ENCODE assay signal across 8 cellular contexts in the genomic region with DNA sequence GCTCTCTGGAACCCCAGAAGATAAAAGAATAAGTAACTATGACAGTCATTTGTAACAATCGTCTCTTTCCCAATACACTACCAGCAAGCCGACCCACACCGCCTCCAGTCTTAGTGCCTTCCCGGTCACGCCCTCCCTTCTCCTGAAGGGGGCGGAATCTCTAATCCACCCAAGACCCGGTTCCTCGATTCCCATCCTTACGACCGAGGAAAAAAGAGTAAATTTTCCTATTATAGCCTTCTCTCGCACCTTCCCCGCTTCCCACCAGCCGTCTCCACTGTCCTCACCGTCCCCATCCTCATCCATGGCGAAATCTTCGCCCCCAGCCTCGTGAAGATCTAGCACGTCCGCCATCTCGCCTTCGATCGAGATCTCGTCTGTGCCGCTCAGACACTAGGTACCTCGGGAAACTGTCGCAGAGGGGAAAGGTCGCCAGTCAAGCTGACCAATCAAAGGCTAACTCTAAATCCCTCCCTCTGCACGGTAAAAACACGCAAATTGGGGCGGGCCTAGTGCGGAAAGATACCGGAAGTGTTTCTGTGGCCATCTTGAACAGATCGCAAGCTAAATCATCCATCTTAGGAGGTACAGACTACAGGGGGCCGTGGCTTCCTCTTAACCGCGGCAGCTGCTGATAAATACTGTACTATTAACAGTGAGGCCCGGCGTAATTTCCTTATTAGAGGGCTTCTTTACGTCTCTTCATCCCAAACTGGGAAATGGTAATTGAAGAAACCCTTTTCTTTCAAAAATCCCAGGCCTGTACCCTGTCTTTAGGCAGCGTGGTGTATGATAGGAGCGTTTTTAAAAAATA. TPM values are rescaled to one million over a fixed set of nuclear protein-coding genes. Genes with fewer than 3 reads are reported as not detected.
DNase-seq lines count a peak whose midpoint lies in the region; ATAC-seq and TF ChIP-seq lines count a peak whose summit lies in the region.

RBM8A (minus strand) TSS at position 412 of the 814 bp plus-strand sequence; CDS start at position 354, 58 bp downstream.

- H3K9me3 ChIP-seq in ascending aorta: no peaks in the 10 kb centered on the region
- H3K9me3 ChIP-seq in right cardiac atrium (ENCODE audit: control insufficient read depth, low read length): no peaks in the 10 kb centered on the region
- no peaks in the 10 kb centered on the region for H3K9me3 ChIP-seq in vagina

- TF ChIP-seq CTCF in ascending aorta (IDR thresholded peaks at IDR 0.05) (peak; percentile 63 to 76 (median 68)), vagina (IDR thresholded peaks at IDR 0.05) (peak; percentile 47 to 74 (median 66))

- DNase-seq in NCI-H187 (lab: John Stamatoyannopoulos, UW): peak; percentile 98 to 100
- DNase-seq in T-helper 2 cell: peak; percentile 70 to 99 (median 90)
- DNase-seq in ascending aorta (ENCODE audit: low spot score in 2 of 2): peak; percentile 88 to 98
- peak; percentile 93 to 96 (median 94) for DNase-seq in right cardiac atrium
- DNase-seq in pulmonary artery endothelial cell (ENCODE audit: low read depth, low spot score): peak; percentile 96
- peak in 1 of 2 donors; percentile 99 for DNase-seq in vagina (ENCODE audit: extremely low spot score in 2 of 2)

- ATAC-seq in GM18502 (IDR thresholded peaks at IDR 0.05; ENCODE audit: poor library complexity, unreplicated experiment) (peak; percentile 95), HG02943 (IDR thresholded peaks at IDR 0.05; ENCODE audit: low read depth, unreplicated experiment) (peak; percentile 95), right cardiac atrium (peak; percentile 98 to 99)

- peaks cover 6 to 12% of the 10 kb centered on the region in 2 donors for H3K4me1 ChIP-seq in ascending aorta
- peaks cover 1% of the 10 kb centered on the region for H3K4me1 ChIP-seq in right cardiac atrium (ENCODE audit: control insufficient read depth, insufficient read depth, low read length)
- H3K4me1 ChIP-seq in vagina: peaks cover 25% of the 10 kb centered on the region

- H3K4me3 ChIP-seq in ascending aorta: peak within 1 kb of the TSS; percentile 70 to 73
- H3K4me3 ChIP-seq in right cardiac atrium (ENCODE audit: low read length): peak within 1 kb of the TSS; percentile 99
- peak within 1 kb of the TSS; percentile 75 to 78 for H3K4me3 ChIP-seq in vagina

- H3K27me3 ChIP-seq in ascending aorta (no peaks in the 10 kb centered on the region), right cardiac atrium (ENCODE audit: control insufficient read depth, insufficient read depth) (no peaks in the 10 kb centered on the region), vagina (no peaks in the 10 kb centered on the region)

- WGBS in right cardiac atrium: under 1% methylated on average over 41 of the region's 41 CpGs

- peak in 1 of 2 donors; percentile 95 for TF ChIP-seq POLR2A in vagina (IDR thresholded peaks at IDR 0.05)

- peak within 1 kb of the TSS; percentile 97 to 98 for H3K27ac ChIP-seq in ascending aorta
- H3K27ac ChIP-seq in right cardiac atrium (ENCODE audit: low read length): peak within 1 kb of the TSS; percentile 98
- H3K27ac ChIP-seq in vagina: peak within 1 kb of the TSS; percentile 92

- H3K36me3 ChIP-seq in ascending aorta: peaks cover 13 to 19% of the 10 kb centered on the region in 2 donors
- H3K36me3 ChIP-seq in vagina: peaks cover 0 to 21% of the 10 kb centered on the region in 2 donors

- intact Hi-C loops in ascending aorta (cut with DNase I) (loop anchor here (1.0 to 2.0 kb wide), 3 partner anchors 18 to 86 kb away; partner anchors contain the start of gene LIX1L), right cardiac atrium (cut with DNase I) (no loop called here), vagina (cut with DNase I) (no loop called here)

RNA-seq across cellular contexts. Expression of gene RBM8A, which starts in this region (rescaled TPM):
- total RNA-seq in ascending aorta (48.9 TPM), right cardiac atrium (10 to 100 TPM; 68.6 to 94.5 (median 74.4) TPM), pulmonary artery endothelial cell (129 and 198 TPM in 2 replicates), vagina (93.3 TPM)
- polyA plus RNA-seq in right cardiac atrium: 64.1 TPM
